Comparison of ENCODE assay signal across 8 cellular contexts in genomic region chr3:143445118-143445517, GRCh38.
A peak's percentile ranks its signal among the peaks of the same experiment; 100 is the strongest.
DNase-seq lines count a peak whose midpoint lies in the region; ATAC-seq, FAIRE-seq and TF ChIP-seq lines count a peak whose summit lies in the region.

No MANE protein-coding gene starts in this region.

- ATAC-seq in GM19463 (IDR thresholded peaks at IDR 0.05; ENCODE audit: unreplicated experiment) = peak; percentile 95
- ATAC-seq in HG03280 (IDR thresholded peaks at IDR 0.05; ENCODE audit: unreplicated experiment) = peak; percentile 64
- no peak for ATAC-seq in effector memory CD8-positive, alpha-beta T cell (replicated peaks)

- H3K9ac ChIP-seq in endothelial cell of umbilical vein (replicated peaks; ENCODE audit: extremely low read depth, insufficient read depth, low read length) (no peak overlapping the region), colonic mucosa (ENCODE audit: low read depth in 2 of 2, low read length in 2 of 2) (no peak overlapping the region)

- FAIRE-seq in endothelial cell of umbilical vein (lab: Jason Lieb, UNC) = no peak

- H3K4me1 Mint-ChIP-seq in effector memory CD8-positive, alpha-beta T cell (ENCODE audit: low read depth in 2 of 2) = peaks cover 5 to 11% of the 10 kb centered on the region in 2 donors

- POLR2A ChIA-PET in endothelial cell of umbilical vein (lab: Charles Lee) = no interaction called here

- no peak for TF ChIP-seq POLR2A in endothelial cell of umbilical vein (IDR thresholded peaks at IDR 0.05; ENCODE audit: low read depth, low read length)

- H3K27ac ChIP-seq in endothelial cell of umbilical vein (ENCODE audit: insufficient read depth, low read depth, low read length) = peak overlapping the region; percentile 98
- no peak overlapping the region for H3K27ac ChIP-seq in colonic mucosa

- intact Hi-C loops in endothelial cell of umbilical vein (cut with micrococcal nuclease) (loop anchor here (10.0 kb wide), 1 partner anchor 320 kb away; no protein-coding TSS in a partner anchor), colonic mucosa (cut with DNase I) (no loop called here), head of caudate nucleus (cut with DNase I) (no loop called here)

- H3K9me1 ChIP-seq in endothelial cell of umbilical vein (replicated peaks; ENCODE audit: control insufficient read depth, extremely low read depth, insufficient read depth, low read length) = no peaks in the 10 kb centered on the region

- no peak for TF ChIP-seq CTCF in GM10266 (IDR thresholded peaks at IDR 0.05; ENCODE audit: control insufficient read depth, insufficient read depth, low read depth, missing control alignments)
- no peak for TF ChIP-seq CTCF in endothelial cell of umbilical vein (IDR thresholded peaks at IDR 0.05; ENCODE audit: extremely low read depth in 1 of 2, insufficient read depth in 1 of 2, low read depth in 1 of 2, low read length in 2 of 2)
- TF ChIP-seq CTCF in colonic mucosa (IDR thresholded peaks at IDR 0.05) = no peak

- no peaks in the 10 kb centered on the region for H3K36me3 ChIP-seq in endothelial cell of umbilical vein (ENCODE audit: control insufficient read depth in 2 of 2, extremely low read depth in 1 of 2, insufficient read depth in 2 of 2, low read length in 2 of 2)
- no peaks in the 10 kb centered on the region for H3K36me3 ChIP-seq in colonic mucosa

- H3K36me3 Mint-ChIP-seq in effector memory CD8-positive, alpha-beta T cell (ENCODE audit: insufficient read depth) = no peaks in the 10 kb centered on the region

- H3K4me2 ChIP-seq in endothelial cell of umbilical vein (ENCODE audit: insufficient read depth, low read length) = peak overlapping the region; percentile 70

- H3K9me3 ChIP-seq in endothelial cell of umbilical vein (replicated peaks; ENCODE audit: control insufficient read depth, insufficient read depth, low read length) (no peaks in the 10 kb centered on the region), colonic mucosa (no peaks in the 10 kb centered on the region)

- no peaks in the 10 kb centered on the region for H3K27me3 Mint-ChIP-seq in effector memory CD8-positive, alpha-beta T cell

- CTCF ChIA-PET in endothelial cell of umbilical vein (lab: Charles Lee) = interaction anchor here (1.1 to 4.9 kb wide), 5 partner anchors 12 to 229 kb away, joined by 3 to 21 read pairs (median 6); no protein-coding TSS in a partner anchor

- no peaks in the 10 kb centered on the region for H3K27me3 ChIP-seq in endothelial cell of umbilical vein (ENCODE audit: control insufficient read depth in 2 of 2, insufficient read depth in 2 of 2, low read length in 2 of 2)
- H3K27me3 ChIP-seq in colonic mucosa = no peaks in the 10 kb centered on the region

- H3K4me3 ChIP-seq in endothelial cell of umbilical vein (replicated peaks in 1 of 3; ENCODE audit: insufficient read depth in 1 of 3, low read depth in 1 of 3, low read length in 3 of 3) (no peak overlapping the region), colonic mucosa (no peak overlapping the region)

- DNase-seq in GM10266 (ENCODE audit: extremely low spot score) (peak; percentile 52), endothelial cell of umbilical vein (ENCODE audit: low read depth, low spot score) (peak; percentile 25), colonic mucosa (no peak), SW 1271 (lab: John Stamatoyannopoulos, UW) (no peak), head of caudate nucleus (no peak)
- no peak for DNase-seq in effector memory CD8-positive, alpha-beta T cell

- H3K9me3 Mint-ChIP-seq in effector memory CD8-positive, alpha-beta T cell = no peaks in the 10 kb centered on the region

- no peak overlapping the region for H3K4me3 Mint-ChIP-seq in effector memory CD8-positive, alpha-beta T cell

- BruUV-seq in endothelial cell of umbilical vein (replicated peaks; lab: Mats Ljungman, UMichigan) = no TSS peak

- H3K79me2 ChIP-seq in endothelial cell of umbilical vein (ENCODE audit: control insufficient read depth, insufficient read depth, low read length) = no peaks in the 10 kb centered on the region

- peak overlapping the region; percentile 9 for H2AFZ ChIP-seq in endothelial cell of umbilical vein (ENCODE audit: low read depth, low read length)

- dilution Hi-C loops in endothelial cell of umbilical vein (cut with MboI; ENCODE audit: extremely low pct_ligation_motif_present, low sequenced_read_pairs) = no loop called here

- H3K4me1 ChIP-seq in endothelial cell of umbilical vein (ENCODE audit: control insufficient read depth, extremely low read depth, insufficient read depth, low read length) (peaks cover 25% of the 10 kb centered on the region), colonic mucosa (no peaks in the 10 kb centered on the region)

- no peak overlapping the region for H3K27ac Mint-ChIP-seq in effector memory CD8-positive, alpha-beta T cell

- no peaks in the 10 kb centered on the region for H4K20me1 ChIP-seq in endothelial cell of umbilical vein (replicated peaks; ENCODE audit: control insufficient read depth, extremely low read depth, insufficient read depth, low read length)

TF ChIP-seq in endothelial cell of umbilical vein, 7 proteins besides CTCF, POLR2A, EP300 and RAD21:
- TF ChIP-seq FOS (IDR thresholded peaks at IDR 0.05; ENCODE audit: borderline replicate concordance, insufficient read depth, low read length) (no peak), JUN (IDR thresholded peaks at IDR 0.05; ENCODE audit: borderline replicate concordance, insufficient read depth, insufficient read length, low read depth) (no peak)

Comparison
In these comparisons a context has a peak if more than half of its experiments do, and no peak if none do; other contexts are left out.
1. DNase-seq: peak in GM10266 (single experiment) and endothelial cell of umbilical vein (single experiment); none in colonic mucosa (single experiment), effector memory CD8-positive, alpha-beta T cell (0 of 3), SW 1271 (0 of 2) and head of caudate nucleus (0 of 42).